Comparison of ENCODE assay signal across 16 cellular contexts in genomic region chr2:30192327-30192726, GRCh38. TPM values are rescaled to one million over a fixed set of nuclear protein-coding genes. Genes with fewer than 3 reads are reported as not detected.
A peak's percentile ranks its signal among the peaks of the same experiment; 100 is the strongest.
DNase-seq lines count a peak whose midpoint lies in the region; ATAC-seq and TF ChIP-seq lines count a peak whose summit lies in the region.
"Had no signal": no experiment of that assay in that cellular context is flagged by ENCODE, and none has a peak within 500 bp of the region (broad histone marks: within the 10 kb centered on the region; RNA-seq: fewer than 3 reads in every experiment).

No MANE protein-coding gene starts in this region.

- H3K9me3 ChIP-seq in stomach, result no peaks in the 10 kb centered on the region
- peaks cover 5% of the 10 kb centered on the region for H3K9me3 ChIP-seq in WERI-Rb-1 (ENCODE audit: severe bottlenecking)
- H3K9me3 ChIP-seq: A549 had no signal

- H3K4me1 ChIP-seq in stomach (no peaks in the 10 kb centered on the region), foreskin keratinocyte (no peaks in the 10 kb centered on the region)
- H3K4me1 ChIP-seq: A549 had no signal

- no peak for TF ChIP-seq POLR2A in stomach (IDR thresholded peaks at IDR 0.05)

- H3K27me3 ChIP-seq in stomach (no peaks in the 10 kb centered on the region), foreskin keratinocyte (peaks cover 8% of the 10 kb centered on the region), WERI-Rb-1 (ENCODE audit: insufficient read depth, low read depth, severe bottlenecking) (no peaks in the 10 kb centered on the region)

- TF ChIP-seq CTCF in stomach (IDR thresholded peaks at IDR 0.05) (no peak), foreskin keratinocyte (conservative IDR thresholded peaks at IDR 0.05) (no peak), WERI-Rb-1 (IDR thresholded peaks at IDR 0.05; ENCODE audit: low read depth, low read length) (no peak)

- H3K27ac ChIP-seq in stomach, result no peak overlapping the region
- no peak overlapping the region for H3K27ac ChIP-seq in foreskin keratinocyte
- no peak overlapping the region for H3K27ac ChIP-seq in WERI-Rb-1
- H3K27ac ChIP-seq: 22Rv1, A549, C4-2B had no signal

- no peaks in the 10 kb centered on the region for H3K36me3 ChIP-seq in stomach
- H3K36me3 ChIP-seq in WERI-Rb-1, result no peaks in the 10 kb centered on the region

- intact Hi-C loops in stomach (cut with DNase I; ENCODE audit: low total_unique reads), result no loop called here

- DNase-seq in NCI-H82 (lab: John Stamatoyannopoulos, UW) (peak; percentile 13), NCI-H82 treated with DMSO at 0.1 percent for 48 hours (lab: John Stamatoyannopoulos, UW; ENCODE audit: unreplicated experiment) (no peak), OCI-M1 (lab: John Stamatoyannopoulos, UW) (peak; percentile 77), dedifferentiated amniotic fluid mesenchymal stem cell (ENCODE audit: extremely low spot score) (peak; percentile 45), stomach (peak; percentile 1), foreskin keratinocyte (no peak), WERI-Rb-1 (no peak)
- DNase-seq: AML-193; CD4-positive, alpha-beta T cell; DMS79 treated with DMSO at 0.1 percent for 48 hours; GF-D8; GOT3; H9 had no signal

- TF ChIP-seq EP300 in stomach (IDR thresholded peaks at IDR 0.05), result no peak

- no peak for ATAC-seq in foreskin keratinocyte

- H3K4me3 ChIP-seq in stomach (no peak overlapping the region), WERI-Rb-1 (ENCODE audit: low read depth, low read length) (no peak overlapping the region)
- H3K4me3 ChIP-seq: A549 had no signal

- 83 to 100% (median 86%) methylated on average over 3 to 4 of the region's 4 CpGs for WGBS in stomach, 5 donors

RNA-seq across cellular contexts. Expression of gene LBH, which starts 39.0 kb away (rescaled TPM):
- total RNA-seq in stomach (10 to 100 TPM in 4 of 5 donors, 1 to 10 TPM in 1; 7.1 to 39.8 (median 18.5) TPM), foreskin keratinocyte (0.46 and 1.5 TPM in 2 replicates)
- polyA plus RNA-seq in stomach (10 to 100 TPM in 2 of 3 donors, 1 to 10 TPM in 1; 6.6 to 18.5 (median 15.4) TPM), foreskin keratinocyte (0.26 and 0.82 TPM in 2 replicates)

RNA-seq across cellular contexts. Expression of gene YPEL5, which starts 45.5 kb away (rescaled TPM):
- total RNA-seq in stomach (100 to 1,000 TPM in 2 of 5 donors, 10 to 100 TPM in 3; 17.7 to 192 (median 72.4) TPM), foreskin keratinocyte (33.5 and 44.0 TPM in 2 replicates)
- polyA plus RNA-seq in stomach (100 to 1,000 TPM in 1 of 3 donors, 10 to 100 TPM in 2; 53.6 to 103 (median 63.4) TPM), foreskin keratinocyte (27.8 and 35.3 TPM in 2 replicates)

Comparison
In these comparisons a context has a peak if more than half of its experiments do, and no peak if none do; other contexts are left out.
1. DNase-seq: peak in NCI-H82 (single experiment), OCI-M1 (single experiment), dedifferentiated amniotic fluid mesenchymal stem cell (single experiment) and stomach (single experiment); none in NCI-H82 treated with DMSO at 0.1 percent for 48 hours (single experiment), foreskin keratinocyte (0 of 2) and WERI-Rb-1 (single experiment).